9 cellular contexts compared by ENCODE assay signal in the genomic region with DNA sequence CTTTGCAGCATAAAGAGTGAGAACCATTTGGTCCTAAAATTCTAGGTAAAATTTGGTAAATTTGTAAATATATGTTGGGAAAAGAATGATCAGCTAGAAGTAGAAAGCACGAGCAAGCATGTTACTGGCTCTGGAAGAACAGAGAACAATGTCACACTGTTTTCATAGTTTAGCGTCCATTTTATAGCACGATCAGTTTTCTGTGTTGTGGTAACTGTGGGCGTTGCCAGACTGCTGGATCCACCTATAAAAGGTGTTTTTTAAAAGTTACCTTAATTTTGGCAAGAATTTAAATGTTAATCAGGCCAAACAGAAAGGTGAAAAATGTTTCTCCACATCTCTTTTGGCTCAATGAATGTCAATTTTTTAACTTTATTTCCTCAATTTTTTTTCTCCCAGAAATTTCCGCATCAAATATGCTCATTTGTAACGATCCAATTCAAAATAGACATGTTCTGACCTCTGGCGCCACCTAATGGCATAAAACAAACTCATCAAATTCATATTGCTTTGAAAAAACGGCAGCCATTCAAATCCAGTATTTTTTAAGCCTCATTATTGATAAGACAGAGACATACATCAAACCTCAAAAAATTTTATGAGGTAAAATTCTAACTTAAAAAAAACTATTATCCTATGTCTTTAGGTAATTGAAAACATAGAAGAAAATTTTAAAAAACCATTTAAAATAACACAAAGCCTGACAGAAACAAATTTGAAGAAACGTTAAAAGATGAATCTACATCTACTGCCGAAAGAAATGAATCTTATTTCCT.
DNase-seq lines count a peak whose midpoint lies in the region; ATAC-seq lines count a peak whose summit lies in the region.
"Had no signal": no experiment of that assay in that cellular context is flagged by ENCODE, and none has a peak within 500 bp of the region (broad histone marks: within the 10 kb centered on the region; RNA-seq: fewer than 3 reads in every experiment).

No MANE protein-coding gene starts in this region.

- H3K36me3 Mint-ChIP-seq in T-helper 2 cell treated with Interferon-gamma antibody and Interleukin-4, amounts not matched to agents 5 μg/mL and 100 μg/mL, for 36 hours (ENCODE audit: low read depth), result peaks cover 21% of the 10 kb centered on the region

- ATAC-seq in HG03460 (IDR thresholded peaks at IDR 0.05; ENCODE audit: unreplicated experiment), result no peak

- DNase-seq in stimulated activated CD4-positive, alpha-beta T cell treated with anti-CD3 and anti-CD28 coated beads, Interleukin-2, amount 100 ng/mL, for 4 hours (ENCODE audit: low read depth), result peak; percentile 32
- DNase-seq in stimulated activated CD4-positive, alpha-beta T cell treated with anti-CD3 and anti-CD28 coated beads, Interleukin-12 subunit alpha, Interleukin-12 subunit beta, amount 100 ng/mL, for 4 hours, result no peak
- DNase-seq in NCI-H128 (lab: John Stamatoyannopoulos, UW; ENCODE audit: unreplicated experiment) (peak; percentile 38), T follicular helper cell (ENCODE audit: low read depth) (peak; percentile 14), fibroblast of gingiva (ENCODE audit: low read depth) (peak; percentile 44), putamen (ENCODE audit: low spot score) (peak; percentile 61)
- no peak for DNase-seq in T-helper 2 cell treated with Interferon-gamma antibody and Interleukin-4, amounts not matched to agents 5 μg/mL and 100 μg/mL, for 36 hours (ENCODE audit: low spot score)

- H3K4me1 Mint-ChIP-seq in T-helper 2 cell treated with Interferon-gamma antibody and Interleukin-4, amounts not matched to agents 5 μg/mL and 100 μg/mL, for 36 hours (ENCODE audit: low read depth), result peaks cover 7% of the 10 kb centered on the region

- no peak overlapping the region for H3K27ac Mint-ChIP-seq in T-helper 2 cell treated with Interferon-gamma antibody and Interleukin-4, amounts not matched to agents 5 μg/mL and 100 μg/mL, for 36 hours
- H3K27ac Mint-ChIP-seq: dendritic cell treated with granulocyte-macrophage colony-stimulating factor and Interleukin-4, amounts not matched to agents 40 ng/mL and 50 ng/mL, for 4 days had no signal

- H3K27me3 Mint-ChIP-seq in T-helper 2 cell treated with Interferon-gamma antibody and Interleukin-4, amounts not matched to agents 5 μg/mL and 100 μg/mL, for 36 hours (ENCODE audit: low read depth), result no peaks in the 10 kb centered on the region

- H3K4me3 Mint-ChIP-seq in T-helper 2 cell treated with Interferon-gamma antibody and Interleukin-4, amounts not matched to agents 5 μg/mL and 100 μg/mL, for 36 hours, result no peak overlapping the region
- H3K4me3 Mint-ChIP-seq: dendritic cell treated with granulocyte-macrophage colony-stimulating factor and Interleukin-4, amounts not matched to agents 40 ng/mL and 50 ng/mL, for 4 days had no signal

- H3K9me3 Mint-ChIP-seq in T-helper 2 cell treated with Interferon-gamma antibody and Interleukin-4, amounts not matched to agents 5 μg/mL and 100 μg/mL, for 36 hours, result no peaks in the 10 kb centered on the region
- H3K9me3 Mint-ChIP-seq: dendritic cell treated with granulocyte-macrophage colony-stimulating factor and Interleukin-4, amounts not matched to agents 40 ng/mL and 50 ng/mL, for 4 days had no signal

Comparison
In these comparisons a context has a peak if more than half of its experiments do, and no peak if none do; other contexts are left out.
1. DNase-seq: peak in stimulated activated CD4-positive, alpha-beta T cell treated with anti-CD3 and anti-CD28 coated beads, Interleukin-2, amount 100 ng/mL, for 4 hours (single experiment), NCI-H128 (single experiment), T follicular helper cell (single experiment), fibroblast of gingiva (single experiment) and putamen (single experiment); none in stimulated activated CD4-positive, alpha-beta T cell treated with anti-CD3 and anti-CD28 coated beads, Interleukin-12 subunit alpha, Interleukin-12 subunit beta, amount 100 ng/mL, for 4 hours (single experiment) and T-helper 2 cell treated with Interferon-gamma antibody and Interleukin-4, amounts not matched to agents 5 μg/mL and 100 μg/mL, for 36 hours (single experiment).